8 cellular contexts compared by ENCODE assay signal in the genomic region with DNA sequence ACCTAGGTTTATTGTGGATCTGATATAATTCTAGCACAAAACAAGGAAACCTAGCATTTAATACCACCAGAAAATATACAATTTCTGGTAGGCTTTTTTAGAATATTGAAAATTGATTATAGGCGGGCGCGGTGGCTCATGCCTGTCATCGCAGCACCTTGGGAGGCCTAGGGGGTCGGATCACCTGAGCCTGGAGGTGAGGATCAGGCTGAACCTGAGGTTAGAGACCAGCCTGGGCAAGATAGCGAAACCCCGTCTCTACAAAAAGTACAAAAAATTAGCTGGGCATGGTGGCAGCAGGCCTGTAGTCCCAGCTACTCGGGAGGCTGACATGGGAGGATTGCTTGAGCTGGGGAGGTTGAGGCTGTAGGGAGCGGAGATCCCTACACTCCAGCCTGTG. TPM values are rescaled to one million over a fixed set of nuclear protein-coding genes. Genes with fewer than 3 reads are reported as not detected.
DNase-seq lines count a peak whose midpoint lies in the region; ATAC-seq and TF ChIP-seq lines count a peak whose summit lies in the region.

No MANE protein-coding gene starts in this region.

- CTCF ChIA-PET in AG04450 (lab: Charles Lee): interaction anchor here (0.6 to 0.7 kb wide), 4 partner anchors 14 to 105 kb away, joined by 3 to 5 read pairs (median 3); no protein-coding TSS in a partner anchor

- ATAC-seq in naive B cell (ENCODE audit: low read depth in 2 of 2): no peak
- ATAC-seq in HG02642 (IDR thresholded peaks at IDR 0.05; ENCODE audit: poor library complexity, unreplicated experiment): no peak

- in situ Hi-C loops in KBM-7 (cut with MboI; ENCODE audit: low pct_unique_long_range_greater_than_20kb, low sequenced_read_pairs): no loop called here

- peak overlapping the region in 4 of 6 donors; percentile 98 to 100 (median 99) for H3K27ac Mint-ChIP-seq in naive B cell

- H3K4me3 Mint-ChIP-seq in naive B cell: peak overlapping the region; percentile 88 to 100 (median 97)

- no peak overlapping the region for H3K27ac ChIP-seq in AG04450 (ENCODE audit: low read depth, low read length)

- no peaks in the 10 kb centered on the region for H3K27me3 ChIP-seq in AG04450 (ENCODE audit: control insufficient read depth, insufficient read depth, low read length)

- no peaks in the 10 kb centered on the region for H3K27me3 Mint-ChIP-seq in naive B cell

- peaks cover 33 to 53% (median 46%) of the 10 kb centered on the region in 3 donors for H3K4me1 Mint-ChIP-seq in naive B cell

- TF ChIP-seq CTCF in AG04450 (IDR thresholded peaks at IDR 0.05; ENCODE audit: low read depth, low read length) (no peak), choroid plexus epithelial cell (conservative IDR thresholded peaks at IDR 0.05; ENCODE audit: low read depth, low read length) (no peak)

- no peaks in the 10 kb centered on the region for H3K36me3 Mint-ChIP-seq in naive B cell

- no peaks in the 10 kb centered on the region for H3K9me3 ChIP-seq in AG04450 (ENCODE audit: control insufficient read depth, insufficient read depth, low read length)

- H3K9me3 Mint-ChIP-seq in naive B cell: peaks cover 0 to 1% (median 0%) of the 10 kb centered on the region in 7 donors

- POLR2A ChIA-PET in AG04450 (lab: Yijun Ruan, JAX): interaction anchor here (0.6 to 0.9 kb wide), 4 partner anchors 21 to 1185 kb away, joined by 3 to 5 read pairs (median 4); partner anchors contain the start of gene MRPS14

- peak overlapping the region; percentile 89 for H3K4me3 ChIP-seq in AG04450 (ENCODE audit: low read depth, low read length)
- peak overlapping the region; percentile 93 for H3K4me3 ChIP-seq in choroid plexus epithelial cell (ENCODE audit: low read depth, low read length)

- DNase-seq in AG04450 (ENCODE audit: low read depth, low spot score) (no peak), KBM-7 (peak; percentile 39), choroid plexus epithelial cell (ENCODE audit: low read depth) (no peak), naive B cell (no peak), NCI-H748 treated with DMSO at 0.1 percent for 48 hours (lab: John Stamatoyannopoulos, UW) (no peak), nucleus accumbens (lab: John Stamatoyannopoulos, UW) (no peak), Kasumi-1 (lab: John Stamatoyannopoulos, UW) (no peak)

RNA-seq across cellular contexts. Expression of gene COP1, which starts 0.9 kb away (rescaled TPM):
- polyA plus RNA-seq in AG04450 (2011; rRNA removed) (33.2 and 43.7 TPM in 2 replicates), naive B cell (ENCODE audit: low read depth in 6 of 6) (10 to 100 TPM; 21.5 to 40.1 (median 34.2) TPM)
- polyA minus RNA-seq in AG04450 (2011; rRNA and poly(A)+ RNA removed): 37.4 and 73.0 TPM in 2 replicates
